8 cellular contexts compared by ENCODE assay signal in genomic region chr10:71726673-71727428, GRCh38. TPM values are rescaled to one million over a fixed set of nuclear protein-coding genes. Genes with fewer than 3 reads are reported as not detected.
A peak's percentile ranks its signal among the peaks of the same experiment; 100 is the strongest.
DNase-seq lines count a peak whose midpoint lies in the region; ATAC-seq lines count a peak whose summit lies in the region.

No MANE protein-coding gene starts in this region.

- H3K27me3 Mint-ChIP-seq in naive thymus-derived CD4-positive, alpha-beta T cell, result no peaks in the 10 kb centered on the region

- peak overlapping the region; percentile 2 for H3K4me3 ChIP-seq in naive thymus-derived CD4-positive, alpha-beta T cell (ENCODE audit: low read length)

- H3K27ac Mint-ChIP-seq in naive thymus-derived CD4-positive, alpha-beta T cell, result peak overlapping the region; percentile 96 to 99 (median 97)

- peaks cover 65 to 71% of the 10 kb centered on the region in 2 donors for H3K4me1 ChIP-seq in naive thymus-derived CD4-positive, alpha-beta T cell (ENCODE audit: control insufficient read depth in 2 of 2, insufficient read depth in 2 of 2, low read length in 2 of 2)

- H3K4me1 Mint-ChIP-seq in naive thymus-derived CD4-positive, alpha-beta T cell, result peaks cover 51 to 97% (median 68%) of the 10 kb centered on the region in 7 donors

- intact Hi-C loops in naive thymus-derived CD4-positive, alpha-beta T cell (cut with micrococcal nuclease), result loop anchor here (1.0 to 2.0 kb wide), 7 partner anchors 9 to 46 kb away; partner anchors contain the start of gene VSIR (in 2 of the 2)

- DNase-seq in activated CD4-positive, CD25-positive, alpha-beta regulatory T cell (lab: John Stamatoyannopoulos, UW), result no peak
- DNase-seq in activated T-helper 1 cell treated with Interleukin-2 at 50 U/mL for 16 hours (ENCODE audit: low read depth) (peak; percentile 25), kidney glomerular epithelial cell (lab: John Stamatoyannopoulos, UW) (no peak), NCI-H774 (lab: John Stamatoyannopoulos, UW) (no peak), AG20443 (ENCODE audit: low spot score) (no peak)
- DNase-seq in naive thymus-derived CD4-positive, alpha-beta T cell, result peak in 8 of 9 donors; percentile 36 to 64 (median 46)

- CTCF ChIA-PET in naive thymus-derived CD4-positive, alpha-beta T cell (lab: Charles Lee), result interaction anchor here (0.8 to 6.4 kb wide), 10 partner anchors 13 to 56 kb away, joined by 3 to 48 read pairs (median 8); partner anchors contain the start of gene VSIR

- peak overlapping the region; percentile 79 for H3K27ac ChIP-seq in naive thymus-derived CD4-positive, alpha-beta T cell (ENCODE audit: low read depth, low read length)

- peaks cover 0 to 1% (median 0%) of the 10 kb centered on the region in 11 donors for H3K9me3 Mint-ChIP-seq in naive thymus-derived CD4-positive, alpha-beta T cell

- peak; percentile 44 to 49 for ATAC-seq in activated CD4-positive, CD25-positive, alpha-beta regulatory T cell treated with anti-CD3 and anti-CD28 coated beads, Interleukin-2, amount 50 U/mL, for 24 hours
- peak; percentile 36 for ATAC-seq in HG03159 (IDR thresholded peaks at IDR 0.05; ENCODE audit: unreplicated experiment)
- ATAC-seq in naive thymus-derived CD4-positive, alpha-beta T cell, result peak; percentile 62

- no peaks in the 10 kb centered on the region for H3K36me3 ChIP-seq in naive thymus-derived CD4-positive, alpha-beta T cell (ENCODE audit: control insufficient read depth in 2 of 3, insufficient read depth in 3 of 3, low read length in 3 of 3)

- H3K4me3 Mint-ChIP-seq in naive thymus-derived CD4-positive, alpha-beta T cell, result peak overlapping the region; percentile 66 to 86 (median 78)

- H3K36me3 Mint-ChIP-seq in naive thymus-derived CD4-positive, alpha-beta T cell, result no peaks in the 10 kb centered on the region

- POLR2A ChIA-PET in naive thymus-derived CD4-positive, alpha-beta T cell (lab: Charles Lee), result interaction anchor here (0.9 to 23.5 kb wide), 11 partner anchors 12 to 408 kb away, joined by 3 to 521 read pairs (median 8); partner anchors contain the start of genes C10orf105, SLC29A3 and VSIR

- H3K9me3 ChIP-seq in naive thymus-derived CD4-positive, alpha-beta T cell (ENCODE audit: control insufficient read depth in 2 of 3, low read length in 3 of 3), result no peaks in the 10 kb centered on the region

- no peaks in the 10 kb centered on the region for H3K27me3 ChIP-seq in naive thymus-derived CD4-positive, alpha-beta T cell (ENCODE audit: control insufficient read depth in 2 of 2, insufficient read depth in 2 of 2, low read length in 2 of 2)

RNA-seq across cellular contexts. Expression of gene C10orf105, which starts 7.3 kb away (rescaled TPM):
- 1 to 10 TPM in 1 of 5 experiments, under 1 TPM in 4; 0.13 to 1.0 (median 0.19) TPM for total RNA-seq in naive thymus-derived CD4-positive, alpha-beta T cell
- not detected for polyA plus RNA-seq in naive thymus-derived CD4-positive, alpha-beta T cell

RNA-seq across cellular contexts. Expression of gene VSIR, which starts 46.5 kb away (rescaled TPM):
- total RNA-seq in naive thymus-derived CD4-positive, alpha-beta T cell, result 100 to 1,000 TPM in 3 of 5 experiments, 10 to 100 TPM in 2; 91.1 to 271 (median 101) TPM
- polyA plus RNA-seq in naive thymus-derived CD4-positive, alpha-beta T cell, result 100 to 1,000 TPM; 220 to 300 TPM

Comparison
In these comparisons a context has a peak if more than half of its experiments do, and no peak if none do; other contexts are left out.
1. DNase-seq: peak in activated T-helper 1 cell treated with Interleukin-2 at 50 U/mL for 16 hours (single experiment) and naive thymus-derived CD4-positive, alpha-beta T cell (8 of 9); none in activated CD4-positive, CD25-positive, alpha-beta regulatory T cell (0 of 4), kidney glomerular epithelial cell (single experiment), NCI-H774 (single experiment) and AG20443 (single experiment).
2. Peak in every context shown above with its lines, with median percentiles within 50 percentile points of each other: ATAC-seq.